In the genomic region with DNA sequence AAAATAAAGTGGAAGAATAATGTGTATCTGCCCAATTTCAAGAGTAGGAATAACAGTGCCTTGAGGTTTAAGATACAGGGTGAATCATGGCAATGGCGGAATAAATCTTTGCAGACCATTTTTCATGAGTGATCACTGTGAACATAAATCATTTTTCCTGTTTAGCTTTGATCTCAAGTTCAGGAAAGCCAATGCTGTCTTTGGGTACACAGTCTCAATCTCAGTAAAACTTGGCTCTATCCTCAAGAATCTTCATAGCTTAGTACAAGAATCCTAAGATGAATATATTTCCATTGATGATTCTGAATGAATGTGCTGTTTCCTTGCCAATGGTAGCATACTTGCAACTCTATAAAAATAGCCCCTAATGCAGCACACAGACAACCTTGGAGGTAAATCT, we compare ENCODE assay signal across 22 cellular contexts. TPM values are rescaled to one million over a fixed set of nuclear protein-coding genes. Genes with fewer than 3 reads are reported as not detected.
DNase-seq lines count a peak whose midpoint lies in the region; ATAC-seq and TF ChIP-seq lines count a peak whose summit lies in the region.
"Had no signal": no experiment of that assay in that cellular context is flagged by ENCODE, and none has a peak within 500 bp of the region (broad histone marks: within the 10 kb centered on the region; RNA-seq: fewer than 3 reads in every experiment).

No MANE protein-coding gene starts in this region.

- H3K9me3 ChIP-seq in endocrine pancreas (ENCODE audit: control insufficient read depth, low read length), result no peaks in the 10 kb centered on the region
- H3K9me3 ChIP-seq: BLaER1 treated with 17β-estradiol and CSF1 and Interleukin-3, amounts not matched to agents 10 nM and 100 nM; spleen; uterus had no signal

- no peak overlapping the region for H3K9ac ChIP-seq in endocrine pancreas (ENCODE audit: control insufficient read depth, insufficient read depth, low read length)
- H3K9ac ChIP-seq: GM23248 had no signal

- peaks cover 3% of the 10 kb centered on the region for H3K4me1 ChIP-seq in endocrine pancreas (ENCODE audit: control insufficient read depth, insufficient read depth, low read length)
- H3K4me1 ChIP-seq: uterus had no signal

- H3K36me3 Mint-ChIP-seq in activated CD4-positive, alpha-beta memory T cell treated with anti-CD3 and anti-CD28 coated beads for 36 hours, result peaks cover 76% of the 10 kb centered on the region
- H3K36me3 Mint-ChIP-seq in activated CD4-positive, alpha-beta memory T cell treated with anti-CD3 and anti-CD28 coated beads, Interleukin-2, amount 10 ng/mL, durations not matched to agents 7 days and 5 days (ENCODE audit: low read depth), result peaks cover 64% of the 10 kb centered on the region
- H3K36me3 Mint-ChIP-seq in activated T-helper 1 cell treated with anti-CD3 and anti-CD28 coated beads, Interleukin-12 subunit alpha, Interleukin-12 subunit beta, Interleukin-2, Interleukin-4 antibody, amounts not matched to agents 30 ng/mL and 10 ng/mL and 1 ng/mL, durations not matched to agents 14 hours and 24 hours and 36 hours (ENCODE audit: low read depth), result peaks cover 69% of the 10 kb centered on the region

- peaks cover 62% of the 10 kb centered on the region for H3K4me1 Mint-ChIP-seq in activated CD4-positive, alpha-beta memory T cell treated with anti-CD3 and anti-CD28 coated beads for 36 hours (ENCODE audit: low read depth)
- peaks cover 59% of the 10 kb centered on the region for H3K4me1 Mint-ChIP-seq in activated CD4-positive, alpha-beta memory T cell treated with anti-CD3 and anti-CD28 coated beads, Interleukin-2, amount 10 ng/mL, durations not matched to agents 7 days and 5 days
- peaks cover 67% of the 10 kb centered on the region for H3K4me1 Mint-ChIP-seq in activated T-helper 1 cell treated with anti-CD3 and anti-CD28 coated beads, Interleukin-12 subunit alpha, Interleukin-12 subunit beta, Interleukin-2, Interleukin-4 antibody, amounts not matched to agents 30 ng/mL and 10 ng/mL and 1 ng/mL, durations not matched to agents 14 hours and 24 hours and 36 hours (ENCODE audit: low read depth)

- H3K27me3 ChIP-seq in endocrine pancreas (ENCODE audit: control insufficient read depth, insufficient read depth, low read length), result no peaks in the 10 kb centered on the region
- H3K27me3 ChIP-seq: BLaER1 treated with 17β-estradiol and CSF1 and Interleukin-3, amounts not matched to agents 10 nM and 100 nM; spleen; uterus had no signal

- TF ChIP-seq CTCF in omental fat pad (IDR thresholded peaks at IDR 0.05), result no peak

- H3K9me3 Mint-ChIP-seq in activated CD4-positive, alpha-beta memory T cell treated with anti-CD3 and anti-CD28 coated beads for 36 hours, result no peaks in the 10 kb centered on the region
- H3K9me3 Mint-ChIP-seq in activated CD4-positive, alpha-beta memory T cell treated with anti-CD3 and anti-CD28 coated beads, Interleukin-2, amount 10 ng/mL, durations not matched to agents 7 days and 5 days, result no peaks in the 10 kb centered on the region
- no peaks in the 10 kb centered on the region for H3K9me3 Mint-ChIP-seq in activated T-helper 1 cell treated with anti-CD3 and anti-CD28 coated beads, Interleukin-12 subunit alpha, Interleukin-12 subunit beta, Interleukin-2, Interleukin-4 antibody, amounts not matched to agents 30 ng/mL and 10 ng/mL and 1 ng/mL, durations not matched to agents 14 hours and 24 hours and 36 hours
- H3K9me3 Mint-ChIP-seq: brain; dendritic cell treated with granulocyte-macrophage colony-stimulating factor and Interleukin-4, amounts not matched to agents 40 ng/mL and 50 ng/mL, for 4 days had no signal

- intact Hi-C loops in activated CD4-positive, alpha-beta memory T cell treated with anti-CD3 and anti-CD28 coated beads for 36 hours (cut with micrococcal nuclease), result no loop called here
- intact Hi-C loops in activated T-helper 1 cell treated with anti-CD3 and anti-CD28 coated beads, Interleukin-12 subunit alpha, Interleukin-12 subunit beta, Interleukin-2, Interleukin-4 antibody, amounts not matched to agents 30 ng/mL and 10 ng/mL and 1 ng/mL, durations not matched to agents 14 hours and 24 hours and 36 hours (cut with micrococcal nuclease), result loop anchor here (2.0 kb wide), 1 partner anchor 13 kb away; no protein-coding TSS in a partner anchor

- no peaks in the 10 kb centered on the region for H3K36me3 ChIP-seq in endocrine pancreas (ENCODE audit: control insufficient read depth, insufficient read depth, low read length)
- H3K36me3 ChIP-seq: uterus had no signal

- no peak for DNase-seq in activated CD4-positive, alpha-beta memory T cell treated with anti-CD3 and anti-CD28 coated beads for 36 hours
- no peak for DNase-seq in activated CD4-positive, alpha-beta memory T cell treated with anti-CD3 and anti-CD28 coated beads, Interleukin-2, amount 10 ng/mL, durations not matched to agents 7 days and 5 days
- DNase-seq in EL (peak; percentile 13), HuH-7.5 (ENCODE audit: low spot score) (no peak), omental fat pad (ENCODE audit: low spot score) (no peak)
- no peak for DNase-seq in activated T-helper 1 cell treated with anti-CD3 and anti-CD28 coated beads, Interleukin-12 subunit alpha, Interleukin-12 subunit beta, Interleukin-2, Interleukin-4 antibody, amounts not matched to agents 30 ng/mL and 10 ng/mL and 1 ng/mL, durations not matched to agents 14 hours and 24 hours and 36 hours (ENCODE audit: low spot score)
- DNase-seq: activated CD4-positive, alpha-beta T cell treated with anti-CD3 and anti-CD28 coated beads, Interleukin-2, amount 50 U/mL, for 4 hours; activated effector memory CD4-positive, alpha-beta T cell treated with anti-CD3 and anti-CD28 coated beads, Interleukin-2, amount 50 U/mL, for 16 hours; GM23248; KG1; left colon; NCI-H1048; NCI-H2029; NCI-H446 treated with DMSO at 0.1 percent for 48 hours; spleen; stimulated activated CD4-positive, alpha-beta T cell treated with anti-CD3 and anti-CD28 coated beads, Interleukin-4, amount 100 ng/mL, for 4 hours; uterus had no signal

- peak overlapping the region; percentile 47 for H3K4me3 Mint-ChIP-seq in activated CD4-positive, alpha-beta memory T cell treated with anti-CD3 and anti-CD28 coated beads for 36 hours
- no peak overlapping the region for H3K4me3 Mint-ChIP-seq in activated CD4-positive, alpha-beta memory T cell treated with anti-CD3 and anti-CD28 coated beads, Interleukin-2, amount 10 ng/mL, durations not matched to agents 7 days and 5 days
- H3K4me3 Mint-ChIP-seq in activated T-helper 1 cell treated with anti-CD3 and anti-CD28 coated beads, Interleukin-12 subunit alpha, Interleukin-12 subunit beta, Interleukin-2, Interleukin-4 antibody, amounts not matched to agents 30 ng/mL and 10 ng/mL and 1 ng/mL, durations not matched to agents 14 hours and 24 hours and 36 hours, result no peak overlapping the region
- H3K4me3 Mint-ChIP-seq: dendritic cell treated with granulocyte-macrophage colony-stimulating factor and Interleukin-4, amounts not matched to agents 40 ng/mL and 50 ng/mL, for 4 days had no signal

- POLR2A ChIA-PET in activated CD4-positive, alpha-beta memory T cell treated with anti-CD3 and anti-CD28 coated beads for 36 hours (lab: Charles Lee), result interaction anchor here (0.6 to 3.2 kb wide), 5 partner anchors 8 to 139 kb away, joined by 3 to 18 read pairs (median 4); no protein-coding TSS in a partner anchor
- POLR2A ChIA-PET in activated CD4-positive, alpha-beta memory T cell treated with anti-CD3 and anti-CD28 coated beads, Interleukin-2, amount 10 ng/mL, durations not matched to agents 7 days and 5 days (lab: Charles Lee), result interaction anchor here (0.7 to 2.0 kb wide), 3 partner anchors 8 to 69 kb away, joined by 3 to 8 read pairs (median 7); no protein-coding TSS in a partner anchor

- CTCF ChIA-PET in activated CD4-positive, alpha-beta memory T cell treated with anti-CD3 and anti-CD28 coated beads for 36 hours (lab: Charles Lee), result interaction anchor here (0.5 to 1.3 kb wide), 4 partner anchors 8 to 381 kb away, joined by 3 to 6 read pairs (median 4); no protein-coding TSS in a partner anchor
- CTCF ChIA-PET in activated CD4-positive, alpha-beta memory T cell treated with anti-CD3 and anti-CD28 coated beads, Interleukin-2, amount 10 ng/mL, durations not matched to agents 7 days and 5 days (lab: Charles Lee), result interaction anchor here (0.6 to 2.0 kb wide), 3 partner anchors 12 to 1301 kb away, joined by 4 to 7 read pairs (median 5); no protein-coding TSS in a partner anchor

- no peaks in the 10 kb centered on the region for H3K27me3 Mint-ChIP-seq in activated CD4-positive, alpha-beta memory T cell treated with anti-CD3 and anti-CD28 coated beads for 36 hours
- H3K27me3 Mint-ChIP-seq in activated CD4-positive, alpha-beta memory T cell treated with anti-CD3 and anti-CD28 coated beads, Interleukin-2, amount 10 ng/mL, durations not matched to agents 7 days and 5 days, result no peaks in the 10 kb centered on the region
- no peaks in the 10 kb centered on the region for H3K27me3 Mint-ChIP-seq in activated T-helper 1 cell treated with anti-CD3 and anti-CD28 coated beads, Interleukin-12 subunit alpha, Interleukin-12 subunit beta, Interleukin-2, Interleukin-4 antibody, amounts not matched to agents 30 ng/mL and 10 ng/mL and 1 ng/mL, durations not matched to agents 14 hours and 24 hours and 36 hours (ENCODE audit: insufficient read depth)
- H3K27me3 Mint-ChIP-seq: brain; dendritic cell treated with granulocyte-macrophage colony-stimulating factor and Interleukin-4, amounts not matched to agents 40 ng/mL and 50 ng/mL, for 4 days had no signal

- ATAC-seq in GM21737 (IDR thresholded peaks at IDR 0.05; ENCODE audit: unreplicated experiment) (no peak), omental fat pad (ENCODE audit: low FRiP score) (no peak)
- ATAC-seq: left colon had no signal

- H3K27ac Mint-ChIP-seq in activated CD4-positive, alpha-beta memory T cell treated with anti-CD3 and anti-CD28 coated beads for 36 hours, result peak overlapping the region; percentile 87
- H3K27ac Mint-ChIP-seq in activated CD4-positive, alpha-beta memory T cell treated with anti-CD3 and anti-CD28 coated beads, Interleukin-2, amount 10 ng/mL, durations not matched to agents 7 days and 5 days, result no peak overlapping the region
- H3K27ac Mint-ChIP-seq in activated T-helper 1 cell treated with anti-CD3 and anti-CD28 coated beads, Interleukin-12 subunit alpha, Interleukin-12 subunit beta, Interleukin-2, Interleukin-4 antibody, amounts not matched to agents 30 ng/mL and 10 ng/mL and 1 ng/mL, durations not matched to agents 14 hours and 24 hours and 36 hours, result peak overlapping the region; percentile 52
- H3K27ac Mint-ChIP-seq: dendritic cell treated with granulocyte-macrophage colony-stimulating factor and Interleukin-4, amounts not matched to agents 40 ng/mL and 50 ng/mL, for 4 days had no signal

- H3K4me3 ChIP-seq in endocrine pancreas (ENCODE audit: control insufficient read depth, insufficient read depth, low read length), result peak overlapping the region; percentile 5
- H3K4me3 ChIP-seq: GM23248, uterus had no signal

RNA-seq across cellular contexts. Expression of a gene that starts 6.8 kb away (rescaled TPM):
- 100 to 1,000 TPM; 543 to 552 TPM for total RNA-seq in activated CD4-positive, alpha-beta memory T cell treated with anti-CD3 and anti-CD28 coated beads for 36 hours
- total RNA-seq in activated CD4-positive, alpha-beta memory T cell treated with anti-CD3 and anti-CD28 coated beads, Interleukin-2, amount 10 ng/mL, durations not matched to agents 7 days and 5 days, result 100 to 1,000 TPM; 130 to 134 TPM
- 415 and 417 TPM in 2 replicates for total RNA-seq in activated T-helper 1 cell treated with anti-CD3 and anti-CD28 coated beads, Interleukin-12 subunit alpha, Interleukin-12 subunit beta, Interleukin-2, Interleukin-4 antibody, amounts not matched to agents 30 ng/mL and 10 ng/mL and 1 ng/mL, durations not matched to agents 14 hours and 24 hours and 36 hours
- 1,000 to 10,000 TPM in 2 of 4 donors, 100 to 1,000 TPM in 2; 636 to 2,401 (median 1,222) TPM for total RNA-seq in omental fat pad
